ENCODE assay signal across 16 cellular contexts in genomic region chr16:11901091-11901490, GRCh38. TPM values are rescaled to one million over a fixed set of nuclear protein-coding genes. Genes with fewer than 3 reads are reported as not detected.
DNase-seq lines count a peak whose midpoint lies in the region; ATAC-seq and TF ChIP-seq lines count a peak whose summit lies in the region.
"Had no signal": no experiment of that assay in that cellular context is flagged by ENCODE, and none has a peak within 500 bp of the region (broad histone marks: within the 10 kb centered on the region; RNA-seq: fewer than 3 reads in every experiment).

No MANE protein-coding gene starts in this region.

- H3K27ac Mint-ChIP-seq in activated CD8-positive, alpha-beta T cell treated with anti-CD3 and anti-CD28 coated beads for 36 hours, result peak overlapping the region; percentile 77
- no peak overlapping the region for H3K27ac Mint-ChIP-seq in activated CD8-positive, alpha-beta T cell treated with anti-CD3 and anti-CD28 coated beads, Interleukin-2, amount 10 ng/mL, durations not matched to agents 7 days and 5 days
- H3K27ac Mint-ChIP-seq in HFFc6, result peak overlapping the region; percentile 51; the same call in 1 of the 2 replicates
- H3K27ac Mint-ChIP-seq: type B pancreatic cell had no signal

- no peaks in the 10 kb centered on the region for H3K9me3 Mint-ChIP-seq in activated CD8-positive, alpha-beta T cell treated with anti-CD3 and anti-CD28 coated beads for 36 hours
- H3K9me3 Mint-ChIP-seq in activated CD8-positive, alpha-beta T cell treated with anti-CD3 and anti-CD28 coated beads, Interleukin-2, amount 10 ng/mL, durations not matched to agents 7 days and 5 days (ENCODE audit: insufficient read depth), result no peaks in the 10 kb centered on the region
- H3K9me3 Mint-ChIP-seq in HFFc6, result no peaks in the 10 kb centered on the region
- H3K9me3 Mint-ChIP-seq: type B pancreatic cell had no signal

- H3K9ac ChIP-seq in adipocyte (ENCODE audit: low read length), result no peak overlapping the region
- no peak overlapping the region for H3K9ac ChIP-seq in smooth muscle cell (ENCODE audit: low read depth)

- no peaks in the 10 kb centered on the region for H3K27me3 Mint-ChIP-seq in activated CD8-positive, alpha-beta T cell treated with anti-CD3 and anti-CD28 coated beads for 36 hours
- no peaks in the 10 kb centered on the region for H3K27me3 Mint-ChIP-seq in activated CD8-positive, alpha-beta T cell treated with anti-CD3 and anti-CD28 coated beads, Interleukin-2, amount 10 ng/mL, durations not matched to agents 7 days and 5 days (ENCODE audit: low read depth)
- no peaks in the 10 kb centered on the region; the same call in 1 of the 2 replicates for H3K27me3 Mint-ChIP-seq in HFFc6 (ENCODE audit: insufficient read depth)
- H3K27me3 Mint-ChIP-seq: type B pancreatic cell had no signal

- no peak overlapping the region for H2AFZ ChIP-seq in smooth muscle cell (ENCODE audit: low read depth)

- H3K4me1 ChIP-seq in adipocyte (ENCODE audit: control insufficient read depth, insufficient read depth, low read length) (peaks cover 18% of the 10 kb centered on the region), smooth muscle cell (ENCODE audit: low read depth) (no peaks in the 10 kb centered on the region)

- H3K36me3 ChIP-seq in adipocyte (ENCODE audit: control insufficient read depth, insufficient read depth, low read length, severe bottlenecking) (peaks cover 10% of the 10 kb centered on the region), smooth muscle cell (ENCODE audit: low read depth) (no peaks in the 10 kb centered on the region)

- no peak overlapping the region for H3K4me2 ChIP-seq in smooth muscle cell

- POLR2A ChIA-PET in activated CD8-positive, alpha-beta T cell treated with anti-CD3 and anti-CD28 coated beads for 36 hours (lab: Charles Lee), result interaction anchor here (0.9 kb wide), 1 partner anchor 15 kb away, joined by 4 read pairs; the partner anchor contains the start of gene GSPT1
- POLR2A ChIA-PET in activated CD8-positive, alpha-beta T cell treated with anti-CD3 and anti-CD28 coated beads, Interleukin-2, amount 10 ng/mL, durations not matched to agents 7 days and 5 days (lab: Charles Lee), result no interaction called here

- no peak for DNase-seq in activated CD8-positive, alpha-beta T cell treated with anti-CD3 and anti-CD28 coated beads for 36 hours
- DNase-seq in activated CD8-positive, alpha-beta T cell treated with anti-CD3 and anti-CD28 coated beads, Interleukin-2, amount 10 ng/mL, durations not matched to agents 7 days and 5 days, result no peak
- peak; percentile 39 for DNase-seq in HFFc6
- DNase-seq in adipocyte (ENCODE audit: low read depth), result peak; percentile 7
- no peak for DNase-seq in smooth muscle cell (lab: John Stamatoyannopoulos, UW; ENCODE audit: unreplicated experiment)
- DNase-seq in stimulated activated CD4-positive, alpha-beta T cell treated with anti-CD3 and anti-CD28 coated beads, Interleukin-12 subunit alpha, Interleukin-12 subunit beta, amount 100 ng/mL, for 4 hours, result no peak
- no peak for DNase-seq in cerebellum (ENCODE audit: low spot score)
- DNase-seq: Calu3, dorsolateral prefrontal cortex, NCI-H1105, NCI-H2171 treated with DMSO at 0.1 percent for 48 hours, NCI-H774, nucleus accumbens had no signal

- no peak for TF ChIP-seq CTCF in activated CD8-positive, alpha-beta T cell treated with anti-CD3 and anti-CD28 coated beads for 36 hours (IDR thresholded peaks at IDR 0.05)
- TF ChIP-seq CTCF in HFFc6 (IDR thresholded peaks at IDR 0.05), result no peak
- no peak for TF ChIP-seq CTCF in smooth muscle cell (IDR thresholded peaks at IDR 0.05; ENCODE audit: borderline replicate concordance, insufficient read depth, poor library complexity, severe bottlenecking)

- ATAC-seq in activated CD8-positive, alpha-beta T cell treated with anti-CD3 and anti-CD28 coated beads for 36 hours, result peak; percentile 67
- no peak for ATAC-seq in activated CD8-positive, alpha-beta T cell treated with anti-CD3 and anti-CD28 coated beads, Interleukin-2, amount 10 ng/mL, durations not matched to agents 7 days and 5 days
- no peak for ATAC-seq in HG02840 (IDR thresholded peaks at IDR 0.05; ENCODE audit: low FRiP score, unreplicated experiment)
- ATAC-seq: HCT116 had no signal

- 70% methylated on average over 3 of the region's 3 CpGs for WGBS in smooth muscle cell (ENCODE audit: low lambda C conversion rate)

- peak overlapping the region; percentile 48 for H3K27ac ChIP-seq in smooth muscle cell (ENCODE audit: low read depth)
- H3K27ac ChIP-seq: dorsolateral prefrontal cortex had no signal

- no peaks in the 10 kb centered on the region for H3K27me3 ChIP-seq in adipocyte (replicated peaks; ENCODE audit: control insufficient read depth, insufficient read depth, low read length)
- H3K27me3 ChIP-seq in smooth muscle cell (ENCODE audit: low read depth), result no peaks in the 10 kb centered on the region
- H3K27me3 ChIP-seq: dorsolateral prefrontal cortex had no signal

- no peak overlapping the region for H3K4me3 Mint-ChIP-seq in activated CD8-positive, alpha-beta T cell treated with anti-CD3 and anti-CD28 coated beads for 36 hours
- no peak overlapping the region for H3K4me3 Mint-ChIP-seq in activated CD8-positive, alpha-beta T cell treated with anti-CD3 and anti-CD28 coated beads, Interleukin-2, amount 10 ng/mL, durations not matched to agents 7 days and 5 days
- H3K4me3 Mint-ChIP-seq in HFFc6, result no peak overlapping the region
- H3K4me3 Mint-ChIP-seq: type B pancreatic cell had no signal

- CTCF ChIA-PET in activated CD8-positive, alpha-beta T cell treated with anti-CD3 and anti-CD28 coated beads for 36 hours (lab: Charles Lee), result interaction anchor here (0.8 to 2.1 kb wide), 2 partner anchors 30 to 167 kb away, joined by 3 to 7 read pairs; no protein-coding TSS in a partner anchor
- CTCF ChIA-PET in activated CD8-positive, alpha-beta T cell treated with anti-CD3 and anti-CD28 coated beads, Interleukin-2, amount 10 ng/mL, durations not matched to agents 7 days and 5 days (lab: Charles Lee), result no interaction called here

- H3K4me3 ChIP-seq in adipocyte (ENCODE audit: low read length) (no peak overlapping the region), smooth muscle cell (no peak overlapping the region)
- H3K4me3 ChIP-seq: dorsolateral prefrontal cortex had no signal

- peaks cover 35% of the 10 kb centered on the region for H3K36me3 Mint-ChIP-seq in activated CD8-positive, alpha-beta T cell treated with anti-CD3 and anti-CD28 coated beads for 36 hours (ENCODE audit: low read depth)
- H3K36me3 Mint-ChIP-seq in activated CD8-positive, alpha-beta T cell treated with anti-CD3 and anti-CD28 coated beads, Interleukin-2, amount 10 ng/mL, durations not matched to agents 7 days and 5 days (ENCODE audit: low read depth), result peaks cover 29% of the 10 kb centered on the region
- H3K36me3 Mint-ChIP-seq in HFFc6 (ENCODE audit: low read depth), result peaks cover 18% of the 10 kb centered on the region; the same call in 1 of the 2 replicates

- peaks cover 4% of the 10 kb centered on the region for H3F3A ChIP-seq in smooth muscle cell (ENCODE audit: low read depth)

- no peaks in the 10 kb centered on the region for H3K9me3 ChIP-seq in adipocyte (ENCODE audit: control insufficient read depth, low read length)
- H3K9me3 ChIP-seq in smooth muscle cell (replicated peaks; ENCODE audit: low read depth), result no peaks in the 10 kb centered on the region

- H3K79me2 ChIP-seq in smooth muscle cell (ENCODE audit: low read depth), result peaks cover 91% of the 10 kb centered on the region

- peaks cover 99% of the 10 kb centered on the region for H4K20me1 ChIP-seq in smooth muscle cell (ENCODE audit: low read depth)

- intact Hi-C loops in activated CD8-positive, alpha-beta T cell treated with anti-CD3 and anti-CD28 coated beads for 36 hours (cut with micrococcal nuclease), result no loop called here

- H3K4me1 Mint-ChIP-seq in activated CD8-positive, alpha-beta T cell treated with anti-CD3 and anti-CD28 coated beads for 36 hours (ENCODE audit: low read depth), result peaks cover 62% of the 10 kb centered on the region
- peaks cover 23% of the 10 kb centered on the region for H3K4me1 Mint-ChIP-seq in activated CD8-positive, alpha-beta T cell treated with anti-CD3 and anti-CD28 coated beads, Interleukin-2, amount 10 ng/mL, durations not matched to agents 7 days and 5 days (ENCODE audit: low read depth)
- H3K4me1 Mint-ChIP-seq in HFFc6 (ENCODE audit: low read depth), result peaks cover 52% of the 10 kb centered on the region

RNA-seq across cellular contexts. Expression of gene GSPT1, which starts 14.7 kb away (rescaled TPM):
- total RNA-seq in activated CD8-positive, alpha-beta T cell treated with anti-CD3 and anti-CD28 coated beads for 36 hours, result 100 to 1,000 TPM; 202 to 204 TPM
- 100 to 1,000 TPM; 110 to 114 TPM for total RNA-seq in activated CD8-positive, alpha-beta T cell treated with anti-CD3 and anti-CD28 coated beads, Interleukin-2, amount 10 ng/mL, durations not matched to agents 7 days and 5 days
- total RNA-seq in HFFc6 (2021; fragmentation: NEBNext Ultra II Directional; extraction: Animal tissue kit (Norgen Biotek cat#: 25700)), result 100 to 1,000 TPM; 187 to 221 (median 211) TPM
- total RNA-seq in smooth muscle cell (65.3 and 85.4 TPM in 2 replicates), cerebellum (50.5 TPM)
- 79.1 and 84.1 TPM in 2 replicates for polyA plus RNA-seq in smooth muscle cell

RNA-seq across cellular contexts. Expression of gene NPIPB2, which starts 40.8 kb away (rescaled TPM):
- total RNA-seq in activated CD8-positive, alpha-beta T cell treated with anti-CD3 and anti-CD28 coated beads for 36 hours, result 10 to 100 TPM in 1 of 2 experiments, 1 to 10 TPM in 1; 4.9 to 11.0 TPM
- total RNA-seq in activated CD8-positive, alpha-beta T cell treated with anti-CD3 and anti-CD28 coated beads, Interleukin-2, amount 10 ng/mL, durations not matched to agents 7 days and 5 days, result 10 to 100 TPM; 12.0 to 17.9 TPM
- total RNA-seq in HFFc6 (2021; fragmentation: NEBNext Ultra II Directional; extraction: Animal tissue kit (Norgen Biotek cat#: 25700)), result 1 to 10 TPM; 4.4 to 6.8 (median 4.9) TPM
- 10.6 and 12.2 TPM in 2 replicates for total RNA-seq in smooth muscle cell
- 3.8 and 8.4 TPM in 2 replicates for polyA plus RNA-seq in smooth muscle cell
- 11.3 TPM for total RNA-seq in cerebellum

RNA-seq across cellular contexts. Expression of gene RSL1D1, which starts 49.7 kb away (rescaled TPM):
- 100 to 1,000 TPM; 344 TPM for total RNA-seq in activated CD8-positive, alpha-beta T cell treated with anti-CD3 and anti-CD28 coated beads for 36 hours
- 100 to 1,000 TPM; 156 to 158 TPM for total RNA-seq in activated CD8-positive, alpha-beta T cell treated with anti-CD3 and anti-CD28 coated beads, Interleukin-2, amount 10 ng/mL, durations not matched to agents 7 days and 5 days
- total RNA-seq in HFFc6 (2021; fragmentation: NEBNext Ultra II Directional; extraction: Animal tissue kit (Norgen Biotek cat#: 25700)), result 100 to 1,000 TPM; 151 to 193 (median 168) TPM
- total RNA-seq in smooth muscle cell, result 157 and 165 TPM in 2 replicates
- polyA plus RNA-seq in smooth muscle cell, result 104 and 138 TPM in 2 replicates
- total RNA-seq in cerebellum, result 55.4 TPM

Comparison
In these comparisons a context has a peak if more than half of its experiments do, and no peak if none do; other contexts are left out.
1. DNase-seq: peak in HFFc6 (single experiment) and adipocyte (single experiment); none in activated CD8-positive, alpha-beta T cell treated with anti-CD3 and anti-CD28 coated beads for 36 hours (single experiment), activated CD8-positive, alpha-beta T cell treated with anti-CD3 and anti-CD28 coated beads, Interleukin-2, amount 10 ng/mL, durations not matched to agents 7 days and 5 days (single experiment), smooth muscle cell (single experiment), stimulated activated CD4-positive, alpha-beta T cell treated with anti-CD3 and anti-CD28 coated beads, Interleukin-12 subunit alpha, Interleukin-12 subunit beta, amount 100 ng/mL, for 4 hours (single experiment) and cerebellum (single experiment).